ENCODE assay signal across 8 cellular contexts in the genomic region with DNA sequence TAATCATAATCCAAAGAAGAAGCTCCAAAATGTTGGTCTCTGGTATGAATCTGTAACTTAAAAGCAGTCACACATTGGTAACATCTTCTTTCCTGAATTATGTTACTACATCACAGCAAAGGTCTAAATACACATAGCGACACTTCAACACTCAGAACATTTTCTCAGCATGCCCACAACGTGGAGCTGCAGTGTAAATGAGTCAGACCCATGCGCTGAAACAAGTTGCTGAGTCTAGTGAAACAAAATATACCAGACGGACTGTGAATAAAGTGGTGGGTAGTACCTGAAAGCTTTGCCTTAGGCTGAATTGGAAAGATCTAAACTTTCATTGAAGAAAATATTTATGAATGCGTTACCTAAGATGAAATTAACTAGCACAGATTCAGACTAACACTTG. TPM values are rescaled to one million over a fixed set of nuclear protein-coding genes. Genes with fewer than 3 reads are reported as not detected.
A peak's percentile ranks its signal among the peaks of the same experiment; 100 is the strongest.
DNase-seq lines count a peak whose midpoint lies in the region; ATAC-seq, FAIRE-seq and TF ChIP-seq lines count a peak whose summit lies in the region.

No MANE protein-coding gene starts in this region.

- H2BK20ac ChIP-seq in IMR-90 (ENCODE audit: low read depth, low read length) = no peak overlapping the region

- H3K23ac ChIP-seq in IMR-90 (ENCODE audit: low read depth, low read length) = no peak overlapping the region

- no peak overlapping the region for H2AK9ac ChIP-seq in IMR-90 (replicated peaks; ENCODE audit: low read depth, low read length, poor library complexity)

- H3K18ac ChIP-seq in IMR-90 (ENCODE audit: low read depth, low read length) = no peak overlapping the region

- dilution Hi-C loops in IMR-90 (cut with HindIII; ENCODE audit: low sequenced_read_pairs, unreplicated experiment) = no loop called here

- no peak overlapping the region for H3K4me3 Mint-ChIP-seq in Calu3 (ENCODE audit: low read depth, unreplicated experiment)

- no peaks in the 10 kb centered on the region for H3K27me3 Mint-ChIP-seq in Calu3 (ENCODE audit: unreplicated experiment)

- no peak overlapping the region for H2AK5ac ChIP-seq in IMR-90 (ENCODE audit: low read depth, low read length)

- H2BK5ac ChIP-seq in IMR-90 (ENCODE audit: low read depth, low read length, poor library complexity, severe bottlenecking) = no peak overlapping the region

- peak; percentile 75 for ATAC-seq in IMR-90 (ENCODE audit: low read depth)
- ATAC-seq in K562 = peak; percentile 95
- no peak for ATAC-seq in GM19452 (IDR thresholded peaks at IDR 0.05; ENCODE audit: unreplicated experiment)

- no peaks in the 10 kb centered on the region for H3K9me2 ChIP-seq in PC-9 (ENCODE audit: insufficient read depth)

- H3K4me2 ChIP-seq in IMR-90 (ENCODE audit: low read depth, low read length) (no peak overlapping the region), K562 (ENCODE audit: insufficient read depth, low read length) (no peak overlapping the region), PC-9 (no peak overlapping the region)

- H3F3A ChIP-seq in PC-9 (ENCODE audit: insufficient read depth, low read depth) = no peaks in the 10 kb centered on the region

- intact Hi-C loops in Calu3 (cut with micrococcal nuclease; ENCODE audit: unreplicated experiment) (loop anchor here (5.0 kb wide), 1 partner anchor 306 kb away; no protein-coding TSS in a partner anchor), IMR-90 (cut with micrococcal nuclease) (no loop called here), K562 (cut with micrococcal nuclease) (no loop called here), PC-9 (cut with micrococcal nuclease; ENCODE audit: unreplicated experiment) (no loop called here)

- H3K4me3 ChIP-seq in IMR-90 (ENCODE audit: insufficient read depth, low read depth, low read length) = no peak overlapping the region
- no peak overlapping the region for H3K4me3 ChIP-seq in K562
- no peak overlapping the region for H3K4me3 ChIP-seq in PC-9

- no peaks in the 10 kb centered on the region for H3K4me1 Mint-ChIP-seq in Calu3 (ENCODE audit: low read depth, unreplicated experiment)

- H3K9me3 ChIP-seq in IMR-90 (ENCODE audit: control insufficient read depth, insufficient read depth, low read length) (no peaks in the 10 kb centered on the region), K562 (replicated peaks; ENCODE audit: control insufficient read depth, insufficient read depth, low read depth, low read length) (no peaks in the 10 kb centered on the region), PC-9 (ENCODE audit: insufficient read depth, low read depth) (no peaks in the 10 kb centered on the region)

- no peaks in the 10 kb centered on the region for H3K9me3 Mint-ChIP-seq in Calu3 (ENCODE audit: low read depth, unreplicated experiment)

- no peak overlapping the region for H4K91ac ChIP-seq in IMR-90 (ENCODE audit: insufficient read depth, low read depth, low read length)

- no peak for TF ChIP-seq POLR2A in IMR-90 (IDR thresholded peaks at IDR 0.05; ENCODE audit: low read depth, low read length)
- TF ChIP-seq POLR2A in K562 (conservative IDR thresholded peaks at IDR 0.05) = no peak

- H2BK15ac ChIP-seq in IMR-90 (ENCODE audit: low read depth, low read length) = no peak overlapping the region

- H3K36me3 Mint-ChIP-seq in Calu3 (ENCODE audit: insufficient read depth, unreplicated experiment) = no peaks in the 10 kb centered on the region

- POLR2A ChIA-PET in IMR-90 (lab: Charles Lee; ENCODE audit: unreplicated experiment) (no interaction called here), K562 (lab: Yijun Ruan, JAX) (no interaction called here), PC-9 (lab: Charles Lee; ENCODE audit: unreplicated experiment) (interaction anchor here (0.7 kb wide), 1 partner anchor 1703 kb away, joined by 3 read pairs; no protein-coding TSS in a partner anchor)

- H3K27me3 ChIP-seq in IMR-90 (ENCODE audit: control insufficient read depth, insufficient read depth, low read length) = peaks cover 9% of the 10 kb centered on the region
- no peaks in the 10 kb centered on the region for H3K27me3 ChIP-seq in K562 (ENCODE audit: control insufficient read depth in 2 of 2, insufficient read depth in 2 of 2, low read length in 2 of 2)
- H3K27me3 ChIP-seq in PC-9 (ENCODE audit: insufficient read depth, low read depth) = no peaks in the 10 kb centered on the region

- DNase-seq in Calu3 (peak; percentile 5), IMR-90 (peak; percentile 49), K562 (ENCODE audit: extremely low read depth in 1 of 4, low spot score in 3 of 4) (peak; percentile 26 to 83 (median 48)), lung microvascular endothelial cell (ENCODE audit: low read depth in 2 of 2) (peak; percentile 55 to 66), PC-9 (no peak), SIG-M5 treated with dmso at 0.1 percent for 504 hours (lab: John Stamatoyannopoulos, UW; ENCODE audit: unreplicated experiment) (no peak), epidermal melanocyte (ENCODE audit: insufficient read length, low spot score) (no peak)

- H4K20me1 ChIP-seq in IMR-90 (ENCODE audit: insufficient read depth, low read length) (no peaks in the 10 kb centered on the region), K562 (replicated peaks; ENCODE audit: control insufficient read depth, insufficient read depth, low read length) (no peaks in the 10 kb centered on the region), PC-9 (ENCODE audit: insufficient read depth) (no peaks in the 10 kb centered on the region)

- H3K79me1 ChIP-seq in IMR-90 (ENCODE audit: low read depth in 1 of 2, low read length in 2 of 2) = no peaks in the 10 kb centered on the region

- FAIRE-seq in K562 (lab: Jason Lieb, UNC) = peak; percentile 95

- TF ChIP-seq CTCF in Calu3 (IDR thresholded peaks at IDR 0.05; ENCODE audit: unreplicated experiment) (no peak), IMR-90 (conservative IDR thresholded peaks at IDR 0.05; ENCODE audit: low read depth, low read length) (peak; percentile 29; the same call in 1 of the 2 replicates), K562 (IDR thresholded peaks at IDR 0.05 in 2 of 3, conservative IDR thresholded peaks at IDR 0.05 in 1 of 3; ENCODE audit: insufficient read depth in 2 of 3, low read depth in 1 of 3, low read length in 3 of 3) (peak; percentile 56 to 64 (median 59)), PC-9 (conservative IDR thresholded peaks at IDR 0.05) (no peak)

- BruUV-seq in Calu3 (replicated peaks; lab: Mats Ljungman, UMichigan) = no TSS peak
- BruUV-seq in IMR-90 (replicated peaks; lab: Mats Ljungman, UMichigan) = no TSS peak
- BruUV-seq in K562 (replicated peaks; lab: Mats Ljungman, UMichigan) = no TSS peak
- no TSS peak for BruUV-seq in PC-9 (replicated peaks; lab: Mats Ljungman, UMichigan)

- in situ Hi-C loops in IMR-90 (cut with MboI; ENCODE audit: low sequenced_read_pairs) = no loop called here
- in situ Hi-C loops in K562 (cut with MboI) = no loop called here

- H3K4me1 ChIP-seq in IMR-90 (ENCODE audit: control insufficient read depth, insufficient read depth, low read length) = no peaks in the 10 kb centered on the region
- H3K4me1 ChIP-seq in K562 (replicated peaks in 1 of 2; ENCODE audit: control insufficient read depth in 2 of 2, insufficient read depth in 2 of 2, low read length in 2 of 2) = peaks cover 0 to 20% of the 10 kb centered on the region in 2 experiments; a peak in 4 of 5 replicates
- H3K4me1 ChIP-seq in PC-9 (replicated peaks; ENCODE audit: insufficient read depth) = no peaks in the 10 kb centered on the region

- CTCF ChIA-PET in Calu3 (lab: Charles Lee) (no interaction called here), IMR-90 (lab: Yijun Ruan, JAX) (interaction anchor here (0.6 kb wide), 1 partner anchor 278 kb away, joined by 3 read pairs; no protein-coding TSS in a partner anchor), K562 (lab: Yijun Ruan, JAX; ENCODE audit: low intra/inter-chr PET ratio) (no interaction called here), PC-9 (lab: Charles Lee) (no interaction called here)

- peak; percentile 47 for TF ChIP-seq RAD21 in IMR-90 (IDR thresholded peaks at IDR 0.05; ENCODE audit: low read length)
- TF ChIP-seq RAD21 in K562 (CRISPR knock-in tag; conservative IDR thresholded peaks at IDR 0.05 in 1 of 2, IDR thresholded peaks at IDR 0.05 in 1 of 2) = peak in 1 of 2 experiments; percentile 78; a peak in 3 of 4 replicates

- H3K27ac Mint-ChIP-seq in Calu3 (ENCODE audit: unreplicated experiment) = no peak overlapping the region

- no CpG with 5 or more reads among the region's 5 CpGs for WGBS in IMR-90 (ENCODE audit: extremely low coverage in 2 of 2, insufficient read length in 1 of 2), 2 experiments
- 4% methylated on average over 5 of the region's 5 CpGs for WGBS in K562 (ENCODE audit: insufficient coverage, low coverage, missing lambda C conversion rate)

- H3K9ac ChIP-seq in IMR-90 (ENCODE audit: low read depth, low read length) = no peak overlapping the region
- no peak overlapping the region for H3K9ac ChIP-seq in K562 (ENCODE audit: insufficient read depth in 1 of 2, low read depth in 2 of 2, low read length in 2 of 2)

- H2BK120ac ChIP-seq in IMR-90 (ENCODE audit: low read depth, low read length) = no peak overlapping the region

- no peak overlapping the region for H2AFZ ChIP-seq in IMR-90 (replicated peaks; ENCODE audit: low read length, poor library complexity)
- H2AFZ ChIP-seq in K562 (ENCODE audit: low read depth, low read length) = peak overlapping the region; percentile 84
- H2AFZ ChIP-seq in PC-9 = no peak overlapping the region

- no peak; the same call in 1 of the 2 replicates for TF ChIP-seq EP300 in K562 (IDR thresholded peaks at IDR 0.05; ENCODE audit: low read length)

- H3K27ac ChIP-seq in IMR-90 (ENCODE audit: insufficient read depth, low read length) = no peak overlapping the region
- H3K27ac ChIP-seq in K562 (ENCODE audit: extremely low read depth, low read depth, low read length) = no peak overlapping the region
- H3K27ac ChIP-seq in PC-9 = no peak overlapping the region

- H3K56ac ChIP-seq in IMR-90 (ENCODE audit: extremely low read depth, insufficient read depth, low read length) = no peak overlapping the region

- H3K14ac ChIP-seq in IMR-90 (replicated peaks; ENCODE audit: low read depth, low read length) = no peak overlapping the region

- no peak overlapping the region for H3K4ac ChIP-seq in IMR-90 (ENCODE audit: low read depth, low read length)

- H3K79me2 ChIP-seq in K562 (ENCODE audit: control insufficient read depth, insufficient read depth, low read length) (no peaks in the 10 kb centered on the region), PC-9 (ENCODE audit: low read depth) (no peaks in the 10 kb centered on the region)

- no peaks in the 10 kb centered on the region for H3K9me1 ChIP-seq in IMR-90 (ENCODE audit: insufficient read depth, low read length)
- H3K9me1 ChIP-seq in K562 (ENCODE audit: control insufficient read depth, insufficient read depth, low read length) = no peaks in the 10 kb centered on the region

- H4K5ac ChIP-seq in IMR-90 (ENCODE audit: low read depth, low read length) = no peak overlapping the region

- H3K36me3 ChIP-seq in IMR-90 (ENCODE audit: control insufficient read depth, insufficient read depth, low read length) (no peaks in the 10 kb centered on the region), K562 (ENCODE audit: control insufficient read depth, insufficient read depth, low read length) (no peaks in the 10 kb centered on the region), PC-9 (ENCODE audit: low read depth) (no peaks in the 10 kb centered on the region)

- H4K8ac ChIP-seq in IMR-90 (ENCODE audit: low read depth in 2 of 2, low read length in 2 of 2) = no peak overlapping the region

RNA-seq across cellular contexts. Expression of a gene that starts 33.2 kb away (rescaled TPM):
- total RNA-seq in Calu3 (2022) (72.5 and 74.9 TPM in 2 replicates), IMR-90 (2012; rRNA removed) (6.4 and 7.7 TPM in 2 replicates), K562 (2014; rRNA removed) (42.7 and 54.1 TPM in 2 replicates), K562 (2014; rRNA removed; fragmentation: Illumina TruSeq; extraction: Trizol) (45.5 and 53.2 TPM in 2 replicates), K562 (2015; rRNA removed; fragmentation: Illumina TruSeq; extraction: Trizol) (33.8 TPM in 2 replicates), K562 (2021) (65.3 and 79.5 TPM in 2 replicates), lung microvascular endothelial cell (4.1 and 4.8 TPM in 2 replicates), PC-9 (2021) (67.3 and 77.8 TPM in 2 replicates)
- polyA plus RNA-seq in IMR-90 (2012; rRNA removed) (27.1 and 31.6 TPM in 2 replicates), K562 (2011; rRNA removed) (120 and 133 TPM in 2 replicates), K562 (2014; fragmentation: Illumina TruSeq; extraction: Trizol) (63.1 and 84.4 TPM in 2 replicates), K562 (2014; fragmentation: Nextera tagmentation; extraction: Ambion mirVana) (10 to 100 TPM in 1 of 2 experiments, 1 to 10 TPM in 1; 7.9 to 10.2 TPM), K562 (2014; rRNA removed) (166 and 236 TPM in 2 replicates)
- polyA plus RNA-seq in IMR-90 (2012; cell fraction: cytosol; rRNA removed) = 2.9 and 3.4 TPM in 2 replicates
- 293 and 552 TPM in 2 replicates for polyA plus RNA-seq in IMR-90 (2012; cell fraction: nucleus; rRNA removed; ENCODE audit: low replicate concordance)
- 390 and 496 TPM in 2 replicates for total RNA-seq in K562 (2011; cell fraction: chromatin; rRNA removed; ENCODE audit: low replicate concordance)
- total RNA-seq in K562 (2011; cell fraction: nucleolus; rRNA removed) = 104 and 126 TPM in 2 replicates
- 172 and 193 TPM in 2 replicates for total RNA-seq in K562 (2011; cell fraction: nucleoplasm; rRNA removed)
- polyA plus RNA-seq in K562 (2011; cell fraction: cytosol; rRNA removed) = 20.2 and 43.3 TPM in 2 replicates
- 403 and 445 TPM in 2 replicates for polyA plus RNA-seq in K562 (2011; cell fraction: nucleus; rRNA removed)
- polyA plus RNA-seq in K562 (2012) = 46.7 and 119 TPM in 2 replicates
- polyA minus RNA-seq in K562 (2011; rRNA and poly(A)+ RNA removed) = 15.1 and 27.9 TPM in 2 replicates
- polyA minus RNA-seq in K562 (2011; cell fraction: cytosol; rRNA and poly(A)+ RNA removed) = 7.1 and 13.0 TPM in 2 replicates
- 54.5 and 77.9 TPM in 2 replicates for polyA minus RNA-seq in K562 (2011; cell fraction: nucleus; rRNA and poly(A)+ RNA removed)

Comparison
In these comparisons a context has a peak if more than half of its experiments do, and no peak if none do; other contexts are left out.
1. DNase-seq: peak in Calu3 (single experiment), IMR-90 (single experiment), K562 (4 of 4) and lung microvascular endothelial cell (2 of 2); none in PC-9 (0 of 2), SIG-M5 treated with dmso at 0.1 percent for 504 hours (single experiment) and epidermal melanocyte (single experiment).
2. CTCF ChIP-seq: peak in IMR-90 (single experiment) and K562 (3 of 3); none in Calu3 (single experiment) and PC-9 (single experiment).